8 cellular contexts compared by ENCODE assay signal in genomic region chr20:34111057-34111711, GRCh38. TPM values are rescaled to one million over a fixed set of nuclear protein-coding genes. Genes with fewer than 3 reads are reported as not detected.
DNase-seq lines count a peak whose midpoint lies in the region; ATAC-seq and TF ChIP-seq lines count a peak whose summit lies in the region.

No MANE protein-coding gene starts in this region.

- H3K9ac ChIP-seq in HUES48 (ENCODE audit: low read depth, low read length): peak overlapping the region; percentile 99

- peaks cover 4 to 41% of the 10 kb centered on the region in 2 donors for H3K36me3 Mint-ChIP-seq in CD4-positive, alpha-beta memory T cell
- H3K36me3 Mint-ChIP-seq in activated CD4-positive, alpha-beta T cell treated with anti-CD3 and anti-CD28 coated beads, Interleukin-2, amount 10 ng/mL, durations not matched to agents 24 days and 14 days (ENCODE audit: low read depth): peaks cover 42% of the 10 kb centered on the region

- H3K4me3 Mint-ChIP-seq in CD4-positive, alpha-beta memory T cell: peak overlapping the region; percentile 90 to 99 (median 94)
- H3K4me3 Mint-ChIP-seq in activated CD4-positive, alpha-beta T cell treated with anti-CD3 and anti-CD28 coated beads, Interleukin-2, amount 10 ng/mL, durations not matched to agents 24 days and 14 days: peak overlapping the region; percentile 89

- peaks cover 34 to 58% (median 44%) of the 10 kb centered on the region in 4 donors for H3K4me1 Mint-ChIP-seq in CD4-positive, alpha-beta memory T cell
- H3K4me1 Mint-ChIP-seq in activated CD4-positive, alpha-beta T cell treated with anti-CD3 and anti-CD28 coated beads, Interleukin-2, amount 10 ng/mL, durations not matched to agents 24 days and 14 days: peaks cover 40% of the 10 kb centered on the region

- H3K27ac ChIP-seq in CD4-positive, alpha-beta memory T cell (ENCODE audit: low read depth, low read length): peak overlapping the region; percentile 95
- peak overlapping the region; percentile 97 for H3K27ac ChIP-seq in HUES48 (ENCODE audit: low read depth, low read length)

- DNase-seq in CD4-positive, alpha-beta memory T cell: peak in 4 of 5 donors; percentile 5 to 18 (median 11)
- DNase-seq in activated CD4-positive, alpha-beta T cell treated with anti-CD3 and anti-CD28 coated beads, Interleukin-2, amount 10 ng/mL, durations not matched to agents 24 days and 14 days: peak; percentile 71
- DNase-seq in fibroblast of villous mesenchyme (ENCODE audit: low read depth) (peak; percentile 92), pons (ENCODE audit: low spot score) (peak; percentile 30), amygdala (lab: John Stamatoyannopoulos, UW) (no peak), NCI-H2196 treated with DMSO at 0.1 percent for 48 hours (lab: John Stamatoyannopoulos, UW; ENCODE audit: unreplicated experiment) (no peak)

- no peak for ATAC-seq in HG02870 (IDR thresholded peaks at IDR 0.05; ENCODE audit: unreplicated experiment)

- peak overlapping the region; percentile 86 to 99 (median 96) for H3K27ac Mint-ChIP-seq in CD4-positive, alpha-beta memory T cell
- H3K27ac Mint-ChIP-seq in activated CD4-positive, alpha-beta T cell treated with anti-CD3 and anti-CD28 coated beads, Interleukin-2, amount 10 ng/mL, durations not matched to agents 24 days and 14 days: peak overlapping the region; percentile 98

- peaks cover 0 to 5% (median 0%) of the 10 kb centered on the region in 8 donors for H3K9me3 Mint-ChIP-seq in CD4-positive, alpha-beta memory T cell
- no peaks in the 10 kb centered on the region for H3K9me3 Mint-ChIP-seq in activated CD4-positive, alpha-beta T cell treated with anti-CD3 and anti-CD28 coated beads, Interleukin-2, amount 10 ng/mL, durations not matched to agents 24 days and 14 days

- no peak for TF ChIP-seq CTCF in fibroblast of villous mesenchyme (IDR thresholded peaks at IDR 0.05; ENCODE audit: insufficient read depth, low read depth, low read length)

- intact Hi-C loops in CD4-positive, alpha-beta memory T cell (cut with micrococcal nuclease): loop anchor here (5.0 kb wide), 2 partner anchors 191 to 669 kb away; partner anchors contain the start of genes AHCY and SNTA1
- intact Hi-C loops in activated CD4-positive, alpha-beta T cell treated with anti-CD3 and anti-CD28 coated beads, Interleukin-2, amount 10 ng/mL, durations not matched to agents 24 days and 14 days (cut with micrococcal nuclease): loop anchor here (2.0 to 5.0 kb wide), 2 partner anchors 448 to 566 kb away; partner anchors contain the start of genes MAP1LC3A and PIGU

- H3K9me3 ChIP-seq in CD4-positive, alpha-beta memory T cell (ENCODE audit: control insufficient read depth in 1 of 2, low read length in 2 of 2): no peaks in the 10 kb centered on the region
- no peaks in the 10 kb centered on the region for H3K9me3 ChIP-seq in HUES48 (ENCODE audit: control insufficient read depth, insufficient read depth, low read length)

- CTCF ChIA-PET in CD4-positive, alpha-beta memory T cell (lab: Charles Lee; ENCODE audit: partially characterized antibody): interaction anchor here (1.5 kb wide), 1 partner anchor 16 kb away, joined by 3 read pairs; no protein-coding TSS in a partner anchor

- POLR2A ChIA-PET in CD4-positive, alpha-beta memory T cell (lab: Charles Lee; ENCODE audit: partially characterized antibody): interaction anchor here (0.6 to 3.0 kb wide), 9 partner anchors 11 to 667 kb away, joined by 4 to 71 read pairs (median 13); partner anchors contain the start of genes ACTL10, CHMP4B, PXMP4 and RALY

- H3K27me3 Mint-ChIP-seq in CD4-positive, alpha-beta memory T cell: no peaks in the 10 kb centered on the region
- peaks cover 4% of the 10 kb centered on the region for H3K27me3 Mint-ChIP-seq in activated CD4-positive, alpha-beta T cell treated with anti-CD3 and anti-CD28 coated beads, Interleukin-2, amount 10 ng/mL, durations not matched to agents 24 days and 14 days

- peaks cover 8% of the 10 kb centered on the region for H3K36me3 ChIP-seq in CD4-positive, alpha-beta memory T cell (ENCODE audit: insufficient read depth, low read length)
- H3K36me3 ChIP-seq in HUES48 (ENCODE audit: control insufficient read depth, insufficient read depth, low read length): peaks cover 27% of the 10 kb centered on the region

- H3K27me3 ChIP-seq in CD4-positive, alpha-beta memory T cell (ENCODE audit: insufficient read depth, low read length): no peaks in the 10 kb centered on the region
- no peaks in the 10 kb centered on the region for H3K27me3 ChIP-seq in HUES48 (ENCODE audit: control insufficient read depth, insufficient read depth, low read length)

- peaks cover 54% of the 10 kb centered on the region for H3K4me1 ChIP-seq in CD4-positive, alpha-beta memory T cell (ENCODE audit: insufficient read depth, low read length)
- H3K4me1 ChIP-seq in HUES48 (ENCODE audit: control insufficient read depth, insufficient read depth, low read length): peaks cover 15% of the 10 kb centered on the region

- peak overlapping the region; percentile 92 to 94 for H3K4me3 ChIP-seq in CD4-positive, alpha-beta memory T cell (ENCODE audit: low read length in 2 of 2)
- H3K4me3 ChIP-seq in HUES48 (ENCODE audit: low read depth, low read length) (peak overlapping the region; percentile 96), fibroblast of villous mesenchyme (ENCODE audit: low read depth, low read length) (peak overlapping the region; percentile 99)

RNA-seq across cellular contexts. Expression of gene EIF2S2, which starts 0.9 kb away (rescaled TPM):
- 10 to 100 TPM; 52.2 to 53.1 TPM for total RNA-seq in CD4-positive, alpha-beta memory T cell
- 10 to 100 TPM; 26.3 to 34.0 TPM for polyA plus RNA-seq in CD4-positive, alpha-beta memory T cell
- total RNA-seq in activated CD4-positive, alpha-beta T cell treated with anti-CD3 and anti-CD28 coated beads, Interleukin-2, amount 10 ng/mL, durations not matched to agents 24 days and 14 days: 106 and 107 TPM in 2 replicates
- 115 and 125 TPM in 2 replicates for total RNA-seq in fibroblast of villous mesenchyme

Comparison
In these comparisons a context has a peak if more than half of its experiments do, and no peak if none do; other contexts are left out.
1. DNase-seq: peak in CD4-positive, alpha-beta memory T cell (4 of 5), activated CD4-positive, alpha-beta T cell treated with anti-CD3 and anti-CD28 coated beads, Interleukin-2, amount 10 ng/mL, durations not matched to agents 24 days and 14 days (single experiment), fibroblast of villous mesenchyme (single experiment) and pons (single experiment); none in amygdala (0 of 56) and NCI-H2196 treated with DMSO at 0.1 percent for 48 hours (single experiment).
2. Peak in every context shown above with its lines, with median percentiles within 50 percentile points of each other: H3K4me3 ChIP-seq.